ENCODE assay signal across 16 cellular contexts in the genomic region with DNA sequence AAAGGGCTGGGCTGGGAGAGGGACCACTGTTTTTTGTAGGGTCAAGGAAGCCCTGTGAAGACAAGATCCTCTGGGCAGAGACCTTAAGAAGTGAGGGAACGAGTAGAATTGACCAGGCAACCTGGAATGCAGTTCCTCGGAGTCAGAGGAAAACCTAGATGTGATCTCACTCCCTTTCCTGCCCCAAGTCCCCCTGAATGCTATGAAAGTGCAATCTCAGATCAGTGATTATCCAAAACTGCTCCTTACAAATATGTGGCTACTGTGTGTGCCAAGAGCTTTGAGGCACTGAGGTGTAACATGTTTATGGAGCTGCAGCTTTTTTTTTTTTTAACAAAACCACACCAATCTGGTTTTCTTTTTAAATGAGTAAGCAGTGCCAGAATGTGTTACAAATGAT. TPM values are rescaled to one million over a fixed set of nuclear protein-coding genes. Genes with fewer than 3 reads are reported as not detected.
DNase-seq lines count a peak whose midpoint lies in the region; ATAC-seq and TF ChIP-seq lines count a peak whose summit lies in the region.
"Had no signal": no experiment of that assay in that cellular context is flagged by ENCODE, and none has a peak within 500 bp of the region (broad histone marks: within the 10 kb centered on the region; RNA-seq: fewer than 3 reads in every experiment).

No MANE protein-coding gene starts in this region.

- H3K4me3 Mint-ChIP-seq in CD14-positive monocyte, result no peak overlapping the region
- H3K4me3 Mint-ChIP-seq: activated CD8-positive, alpha-beta memory T cell treated with anti-CD3 and anti-CD28 coated beads, Interleukin-2, amount 10 ng/mL, durations not matched to agents 7 days and 5 days; neural crest cell; stimulated activated naive B cell treated with anti-CD40 and anti-IgM and Interleukin-4, amounts not matched to agents 10 μg/mL and 1 μg/mL and 100 μg/mL, for 72 hours; WTC11 had no signal

- WGBS in heart right ventricle, 2 donors, result 46 to 56% methylated on average over 2 of the region's 2 CpGs
- 49% methylated on average over 2 of the region's 2 CpGs for WGBS in SK-N-SH (ENCODE audit: low lambda C conversion rate)
- WGBS in thyroid gland, 2 donors, result 30 to 34% methylated on average over 2 of the region's 2 CpGs

- H3K27ac Mint-ChIP-seq in CD14-positive monocyte, result no peak overlapping the region
- H3K27ac Mint-ChIP-seq: activated CD8-positive, alpha-beta memory T cell treated with anti-CD3 and anti-CD28 coated beads, Interleukin-2, amount 10 ng/mL, durations not matched to agents 7 days and 5 days; stimulated activated naive B cell treated with anti-CD40 and anti-IgM and Interleukin-4, amounts not matched to agents 10 μg/mL and 1 μg/mL and 100 μg/mL, for 72 hours; WTC11 had no signal

- ATAC-seq in heart right ventricle (no peak), GM21381 (IDR thresholded peaks at IDR 0.05; ENCODE audit: unreplicated experiment) (no peak)
- ATAC-seq: activated CD8-positive, alpha-beta memory T cell treated with anti-CD3 and anti-CD28 coated beads, Interleukin-2, amount 10 ng/mL, durations not matched to agents 7 days and 5 days; stimulated activated naive B cell treated with anti-CD40 and anti-IgM and Interleukin-4, amounts not matched to agents 10 μg/mL and 1 μg/mL and 100 μg/mL, for 72 hours; WTC11 had no signal

- intact Hi-C loops in heart right ventricle (cut with DNase I), result no loop called here
- intact Hi-C loops in cardiac septum (cut with DNase I), result no loop called here
- intact Hi-C loops in thyroid gland (cut with DNase I), result no loop called here
- intact Hi-C loops in CD14-positive monocyte (cut with micrococcal nuclease), result no loop called here

- H3K4me1 ChIP-seq in heart right ventricle (peaks cover 3 to 90% (median 34%) of the 10 kb centered on the region in 9 donors), SK-N-SH (ENCODE audit: control insufficient read depth in 1 of 2, insufficient read depth in 2 of 2, low read depth in 1 of 2, low read length in 1 of 2) (peaks cover 0 to 20% of the 10 kb centered on the region in 2 experiments; a peak in 2 of 4 replicates), thyroid gland (peaks cover 41 to 63% of the 10 kb centered on the region in 2 donors)

- TF ChIP-seq POLR2A in thyroid gland (IDR thresholded peaks at IDR 0.05), result peak in 1 of 2 donors; percentile 50

- H3K27ac ChIP-seq in heart right ventricle (peak overlapping the region; percentile 6 to 90 (median 76)), SK-N-SH (ENCODE audit: low read depth in 2 of 2, low read length in 1 of 2) (peak overlapping the region in 1 of 2 experiments; percentile 48; a peak in 2 of 4 replicates), thyroid gland (peak overlapping the region; percentile 80 to 95 (median 92))

- peaks cover 0 to 12% (median 0%) of the 10 kb centered on the region in 9 donors for H3K36me3 ChIP-seq in heart right ventricle
- peaks cover 4 to 29% of the 10 kb centered on the region in 2 experiments for H3K36me3 ChIP-seq in SK-N-SH (replicated peaks in 1 of 2; ENCODE audit: control insufficient read depth in 1 of 2, insufficient read depth in 2 of 2, low read length in 1 of 2)
- H3K36me3 ChIP-seq in thyroid gland, result no peaks in the 10 kb centered on the region

- no peak for TF ChIP-seq EP300 in SK-N-SH (IDR thresholded peaks at IDR 0.05; ENCODE audit: borderline replicate concordance in 1 of 2, low read depth in 1 of 2, low read length in 1 of 2)

- peaks cover 9% of the 10 kb centered on the region for H3F3A ChIP-seq in SK-N-SH (replicated peaks; ENCODE audit: insufficient read depth)

- H3K9me3 ChIP-seq in heart right ventricle (no peaks in the 10 kb centered on the region), SK-N-SH (no peaks in the 10 kb centered on the region), thyroid gland (no peaks in the 10 kb centered on the region)

- H3K27me3 Mint-ChIP-seq in CD14-positive monocyte (ENCODE audit: low read depth in 3 of 3), result peaks cover 2 to 7% (median 3%) of the 10 kb centered on the region in 3 donors
- H3K27me3 Mint-ChIP-seq: activated CD8-positive, alpha-beta memory T cell treated with anti-CD3 and anti-CD28 coated beads, Interleukin-2, amount 10 ng/mL, durations not matched to agents 7 days and 5 days had no signal

- CTCF ChIA-PET in SK-N-SH (lab: Yijun Ruan, JAX), result interaction anchor here (1.0 kb wide), 1 partner anchor 36 kb away, joined by 4 read pairs; a partner anchor contains a TSS

- no peaks in the 10 kb centered on the region for H4K20me1 ChIP-seq in SK-N-SH (ENCODE audit: insufficient read depth)

- no peaks in the 10 kb centered on the region for H3K9me2 ChIP-seq in SK-N-SH

- H3K4me3 ChIP-seq in heart right ventricle (no peak overlapping the region), SK-N-SH (ENCODE audit: low read depth in 2 of 2, low read length in 1 of 2) (no peak overlapping the region), thyroid gland (replicated peaks in 1 of 3) (no peak overlapping the region)

- no peak overlapping the region for H2AFZ ChIP-seq in SK-N-SH (ENCODE audit: low read depth)

- H3K36me3 Mint-ChIP-seq in CD14-positive monocyte, result no peaks in the 10 kb centered on the region
- H3K36me3 Mint-ChIP-seq: activated CD8-positive, alpha-beta memory T cell treated with anti-CD3 and anti-CD28 coated beads, Interleukin-2, amount 10 ng/mL, durations not matched to agents 7 days and 5 days; stimulated activated naive B cell treated with anti-CD40 and anti-IgM and Interleukin-4, amounts not matched to agents 10 μg/mL and 1 μg/mL and 100 μg/mL, for 72 hours; WTC11 had no signal

- no peaks in the 10 kb centered on the region for H3K4me1 Mint-ChIP-seq in CD14-positive monocyte
- H3K4me1 Mint-ChIP-seq: activated CD8-positive, alpha-beta memory T cell treated with anti-CD3 and anti-CD28 coated beads, Interleukin-2, amount 10 ng/mL, durations not matched to agents 7 days and 5 days; neural crest cell; stimulated activated naive B cell treated with anti-CD40 and anti-IgM and Interleukin-4, amounts not matched to agents 10 μg/mL and 1 μg/mL and 100 μg/mL, for 72 hours had no signal

- H3K27me3 ChIP-seq in heart right ventricle (no peaks in the 10 kb centered on the region), SK-N-SH (ENCODE audit: insufficient read depth) (no peaks in the 10 kb centered on the region), thyroid gland (no peaks in the 10 kb centered on the region)

- H3K9ac ChIP-seq in SK-N-SH, result no peak overlapping the region

- peaks cover 19% of the 10 kb centered on the region; the same call in 1 of the 2 replicates for H3K79me2 ChIP-seq in SK-N-SH (ENCODE audit: insufficient read depth)

- DNase-seq in heart right ventricle (no peak), cardiac septum (ENCODE audit: low spot score) (no peak), SK-N-SH (no peak), fibroblast of gingiva (ENCODE audit: low read depth) (peak; percentile 29), thyroid gland (peak; percentile 69 to 74), CD1c-positive myeloid dendritic cell (ENCODE audit: extremely low spot score) (no peak), CD14-positive monocyte (ENCODE audit: low spot score) (no peak)
- DNase-seq: activated CD8-positive, alpha-beta memory T cell treated with anti-CD3 and anti-CD28 coated beads, Interleukin-2, amount 10 ng/mL, durations not matched to agents 7 days and 5 days; activated naive CD4-positive, alpha-beta T cell; cerebellar nuclear complex; erythroblast; NCI-H2227 treated with DMSO at 0.1 percent for 48 hours; stimulated activated naive B cell treated with anti-CD40 and anti-IgM and Interleukin-4, amounts not matched to agents 10 μg/mL and 1 μg/mL and 100 μg/mL, for 72 hours had no signal

- no peak for TF ChIP-seq CTCF in heart right ventricle (IDR thresholded peaks at IDR 0.05)
- TF ChIP-seq CTCF in SK-N-SH (IDR thresholded peaks at IDR 0.05), result no peak
- TF ChIP-seq CTCF in thyroid gland (IDR thresholded peaks at IDR 0.05), result no peak
- no peak for TF ChIP-seq CTCF in CD14-positive monocyte (IDR thresholded peaks at IDR 0.05)

- TF ChIP-seq RAD21 in SK-N-SH (IDR thresholded peaks at IDR 0.05; ENCODE audit: low read length), result no peak

- H3K9me3 Mint-ChIP-seq in CD14-positive monocyte, result peaks cover 0 to 4% (median 0%) of the 10 kb centered on the region in 7 donors
- H3K9me3 Mint-ChIP-seq: neural crest cell; stimulated activated naive B cell treated with anti-CD40 and anti-IgM and Interleukin-4, amounts not matched to agents 10 μg/mL and 1 μg/mL and 100 μg/mL, for 72 hours; WTC11 had no signal

- H3K4me2 ChIP-seq in SK-N-SH, result 0 out of 2 replicates have a peak overlapping the region, but pooled peaks have one; percentile 5

- POLR2A ChIA-PET in SK-N-SH (lab: Yijun Ruan, JAX), result no interaction called here

TF ChIP-seq in SK-N-SH, 30 proteins besides CTCF, POLR2A, EP300 and RAD21:
- 0 out of 2 replicates have a peak, but pooled peaks have one; percentile 7 for TF ChIP-seq TCF12 (IDR thresholded peaks at IDR 0.05)
- TF ChIP-seq NFIC (IDR thresholded peaks at IDR 0.05; ENCODE audit: borderline replicate concordance), result peak; percentile 21; the same call in 1 of the 2 replicates
- TF ChIP-seq, protein P1, sequence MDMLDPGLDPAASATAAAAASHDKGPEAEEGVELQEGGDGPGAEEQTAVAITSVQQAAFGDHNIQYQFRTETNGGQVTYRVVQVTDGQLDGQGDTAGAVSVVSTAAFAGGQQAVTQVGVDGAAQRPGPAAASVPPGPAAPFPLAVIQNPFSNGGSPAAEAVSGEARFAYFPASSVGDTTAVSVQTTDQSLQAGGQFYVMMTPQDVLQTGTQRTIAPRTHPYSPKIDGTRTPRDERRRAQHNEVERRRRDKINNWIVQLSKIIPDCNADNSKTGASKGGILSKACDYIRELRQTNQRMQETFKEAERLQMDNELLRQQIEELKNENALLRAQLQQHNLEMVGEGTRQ (IDR thresholded peaks at IDR 0.05; ENCODE audit: borderline replicate concordance, low read depth, low read length), result no peak

RNA-seq across cellular contexts. Expression of a gene that starts 35.8 kb away (rescaled TPM):
- total RNA-seq in heart right ventricle (100 to 1,000 TPM in 8 of 10 donors, 10 to 100 TPM in 2; 72.3 to 212 (median 170) TPM), cardiac septum (116 TPM), thyroid gland (10 to 100 TPM; 23.0 to 68.5 (median 48.6) TPM)
- polyA plus RNA-seq in heart right ventricle (10 to 100 TPM; 20.8 to 29.4 TPM), SK-N-SH (2012; rRNA removed) (64.8 and 79.1 TPM in 2 replicates), CD14-positive monocyte (not detected)
- polyA plus RNA-seq in SK-N-SH (2012; cell fraction: cytosol; rRNA removed), result 58.2 and 72.5 TPM in 2 replicates
- polyA plus RNA-seq in SK-N-SH (2012; cell fraction: nucleus; rRNA removed), result 76.8 and 79.3 TPM in 2 replicates
- total RNA-seq: activated CD8-positive, alpha-beta memory T cell treated with anti-CD3 and anti-CD28 coated beads, Interleukin-2, amount 10 ng/mL, durations not matched to agents 7 days and 5 days had no signal

Comparison
In these comparisons a context has a peak if more than half of its experiments do, and no peak if none do; other contexts are left out.
1. DNase-seq: peak in fibroblast of gingiva (single experiment) and thyroid gland (2 of 2); none in heart right ventricle (0 of 2), cardiac septum (single experiment), SK-N-SH (single experiment), CD1c-positive myeloid dendritic cell (single experiment) and CD14-positive monocyte (single experiment).